29 cellular contexts compared by ENCODE assay signal in genomic region chr1:211598514-211598913, GRCh38.
"Had no signal": no experiment of that assay in that cellular context is flagged by ENCODE, and none has a peak within 500 bp of the region (broad histone marks: within the 10 kb centered on the region; RNA-seq: fewer than 3 reads in every experiment).

No MANE protein-coding gene starts in this region.

- H3K4me1 Mint-ChIP-seq: activated B cell treated with CpG ODN at 0.5 μM for 24 hours; activated naive CD4-positive, alpha-beta T cell treated with anti-CD3 and anti-CD28 coated beads, Interleukin-2, amount 50 U/mL, for 24 hours had no signal

- H3K27ac ChIP-seq: adrenal gland, body of pancreas, brain microvascular endothelial cell, breast epithelium, VCaP had no signal

- H3K4me1 ChIP-seq: body of pancreas had no signal

- H3K4me3 ChIP-seq: adrenal gland, body of pancreas, breast epithelium had no signal

- H3K27me3 ChIP-seq: adrenal gland, body of pancreas, brain microvascular endothelial cell, breast epithelium had no signal

- H3K27me3 Mint-ChIP-seq: activated T-cell treated with anti-CD3 and anti-CD28 coated beads, Interleukin-2, amount 50 U/mL, for 24 hours had no signal

- H3K36me3 Mint-ChIP-seq: activated CD4-positive, alpha-beta memory T cell treated with anti-CD3 and anti-CD28 coated beads for 36 hours; activated naive CD4-positive, alpha-beta T cell treated with anti-CD3 and anti-CD28 coated beads, Interleukin-2, amount 10 ng/mL, durations not matched to agents 7 days and 5 days; activated naive CD4-positive, alpha-beta T cell treated with anti-CD3 and anti-CD28 coated beads, Interleukin-2, amount 50 U/mL, for 24 hours; activated naive CD8-positive, alpha-beta T cell had no signal

- ATAC-seq: body of pancreas had no signal

- DNase-seq: activated B cell treated with CpG ODN at 0.5 μM for 24 hours; activated CD4-positive, alpha-beta memory T cell treated with anti-CD3 and anti-CD28 coated beads for 36 hours; activated CD4-positive, alpha-beta T cell treated with anti-CD3 and anti-CD28 coated beads for 4 hours; activated CD4-positive, alpha-beta T cell treated with anti-CD3 and anti-CD28 coated beads, Interleukin-2, amount 10 ng/mL, durations not matched to agents 24 days and 14 days; activated CD4-positive, alpha-beta T cell treated with anti-CD3 and anti-CD28 coated beads, Interleukin-2, amount 50 U/mL, for 1 hour; activated CD4-positive, alpha-beta T cell treated with anti-CD3 and anti-CD28 coated beads, Interleukin-2, amount 50 U/mL, for 4 hours; activated CD4-positive, CD25-positive, alpha-beta regulatory T cell treated with anti-CD3 and anti-CD28 coated beads, Interleukin-2, amount 50 U/mL, for 72 hours; activated CD8-positive, alpha-beta memory T cell treated with anti-CD3 and anti-CD28 coated beads, Interleukin-2, amount 50 U/mL, for 48 hours; activated CD8-positive, alpha-beta T cell treated with anti-CD3 and anti-CD28 coated beads for 36 hours; activated effector memory CD4-positive, alpha-beta T cell treated with Interleukin-2 at 50 U/mL for 16 hours; activated gamma-delta T cell; activated naive CD4-positive, alpha-beta T cell treated with anti-CD3 and anti-CD28 coated beads, Interleukin-2, amount 10 ng/mL, durations not matched to agents 7 days and 5 days; activated naive CD4-positive, alpha-beta T cell treated with Interleukin-2 at 50 U/mL for 16 hours; activated T-cell treated with anti-CD3 and anti-CD28 coated beads, Interleukin-2, amount 50 U/mL, for 24 hours; activated T-cell treated with anti-CD3 and anti-CD28 coated beads, Interleukin-2, amount 50 U/mL, for 48 hours; amniotic stem cell; aorta; body of pancreas; brain microvascular endothelial cell; central memory CD4-positive, alpha-beta T cell; T-helper 2 cell; T-helper 9 cell had no signal

- H3K36me3 ChIP-seq: adrenal gland, brain microvascular endothelial cell, breast epithelium had no signal

- H3K9me3 Mint-ChIP-seq: activated CD4-positive, alpha-beta memory T cell treated with anti-CD3 and anti-CD28 coated beads for 36 hours; activated CD4-positive, alpha-beta T cell treated with anti-CD3 and anti-CD28 coated beads, Interleukin-2, amount 10 ng/mL, durations not matched to agents 24 days and 14 days; activated CD8-positive, alpha-beta T cell treated with anti-CD3 and anti-CD28 coated beads for 36 hours; activated naive CD4-positive, alpha-beta T cell treated with anti-CD3 and anti-CD28 coated beads, Interleukin-2, amount 10 ng/mL, durations not matched to agents 7 days and 5 days; activated naive CD4-positive, alpha-beta T cell treated with anti-CD3 and anti-CD28 coated beads, Interleukin-2, amount 50 U/mL, for 24 hours; activated T-cell treated with anti-CD3 and anti-CD28 coated beads, Interleukin-2, amount 50 U/mL, for 24 hours; activated T-helper 2 cell treated with anti-CD3 and anti-CD28 coated beads, Interferon-gamma antibody, Interleukin-2, Interleukin-4, amounts not matched to agents 10 μg/mL and 5 μg/mL and 100 μg/mL, durations not matched to agents 14 hours and 24 hours and 36 hours; T-helper 2 cell treated with Interferon-gamma antibody and Interleukin-4, amounts not matched to agents 5 μg/mL and 100 μg/mL, for 36 hours had no signal

- H3K27ac Mint-ChIP-seq: activated B cell treated with CpG ODN at 0.5 μM for 24 hours; activated CD4-positive, alpha-beta memory T cell treated with anti-CD3 and anti-CD28 coated beads for 36 hours; activated CD4-positive, alpha-beta T cell treated with anti-CD3 and anti-CD28 coated beads, Interleukin-2, amount 10 ng/mL, durations not matched to agents 24 days and 14 days; activated CD8-positive, alpha-beta T cell treated with anti-CD3 and anti-CD28 coated beads for 36 hours; activated naive CD4-positive, alpha-beta T cell treated with anti-CD3 and anti-CD28 coated beads, Interleukin-2, amount 10 ng/mL, durations not matched to agents 7 days and 5 days; activated naive CD4-positive, alpha-beta T cell treated with anti-CD3 and anti-CD28 coated beads, Interleukin-2, amount 50 U/mL, for 24 hours; activated naive CD8-positive, alpha-beta T cell; activated T-cell treated with anti-CD3 and anti-CD28 coated beads, Interleukin-2, amount 50 U/mL, for 24 hours; activated T-helper 2 cell treated with anti-CD3 and anti-CD28 coated beads, Interferon-gamma antibody, Interleukin-2, Interleukin-4, amounts not matched to agents 10 μg/mL and 5 μg/mL and 100 μg/mL, durations not matched to agents 14 hours and 24 hours and 36 hours; T-helper 2 cell treated with Interferon-gamma antibody and Interleukin-4, amounts not matched to agents 5 μg/mL and 100 μg/mL, for 36 hours had no signal

- H3K9me3 ChIP-seq: adrenal gland, body of pancreas, breast epithelium had no signal

- H3K4me3 Mint-ChIP-seq: activated B cell treated with CpG ODN at 0.5 μM for 24 hours; activated CD4-positive, alpha-beta memory T cell treated with anti-CD3 and anti-CD28 coated beads for 36 hours; activated CD4-positive, alpha-beta T cell treated with anti-CD3 and anti-CD28 coated beads, Interleukin-2, amount 10 ng/mL, durations not matched to agents 24 days and 14 days; activated CD8-positive, alpha-beta T cell treated with anti-CD3 and anti-CD28 coated beads for 36 hours; activated naive CD4-positive, alpha-beta T cell treated with anti-CD3 and anti-CD28 coated beads, Interleukin-2, amount 10 ng/mL, durations not matched to agents 7 days and 5 days; activated naive CD4-positive, alpha-beta T cell treated with anti-CD3 and anti-CD28 coated beads, Interleukin-2, amount 50 U/mL, for 24 hours; activated naive CD8-positive, alpha-beta T cell; activated T-cell treated with anti-CD3 and anti-CD28 coated beads, Interleukin-2, amount 50 U/mL, for 24 hours; T-helper 2 cell treated with Interferon-gamma antibody and Interleukin-4, amounts not matched to agents 5 μg/mL and 100 μg/mL, for 36 hours had no signal
